8 cellular contexts compared by ENCODE assay signal in genomic region chr21:33915368-33916199, GRCh38. TPM values are rescaled to one million over a fixed set of nuclear protein-coding genes. Genes with fewer than 3 reads are reported as not detected.
DNase-seq lines count a peak whose midpoint lies in the region; ATAC-seq and TF ChIP-seq lines count a peak whose summit lies in the region.

TSS of gene ATP5PO (minus strand) at chr21:33915804. CDS start at chr21:33915763, 41 bp downstream.

- no peaks in the 10 kb centered on the region for H3K9me3 Mint-ChIP-seq in activated T-helper 2 cell treated with anti-CD3 and anti-CD28 coated beads, Interferon-gamma antibody, Interleukin-2, Interleukin-4, amounts not matched to agents 10 μg/mL and 5 μg/mL and 100 μg/mL, durations not matched to agents 14 hours and 24 hours and 36 hours
- H3K9me3 Mint-ChIP-seq in naive thymus-derived CD4-positive, alpha-beta T cell = no peaks in the 10 kb centered on the region
- no peaks in the 10 kb centered on the region for H3K9me3 Mint-ChIP-seq in stimulated activated naive B cell treated with anti-CD40 and anti-IgM and Interleukin-4, amounts not matched to agents 10 μg/mL and 1 μg/mL and 100 μg/mL, for 72 hours

- H3K27ac ChIP-seq in RWPE2 (ENCODE audit: poor library complexity, severe bottlenecking) (peak within 1 kb of the TSS; percentile 25), fibroblast of lung (ENCODE audit: insufficient read depth, low read length) (peak within 1 kb of the TSS; percentile 89)
- H3K27ac ChIP-seq in naive thymus-derived CD4-positive, alpha-beta T cell (ENCODE audit: low read depth, low read length) = peak within 1 kb of the TSS; percentile 92

- peak within 1 kb of the TSS; percentile 96 for H3K4me2 ChIP-seq in fibroblast of lung (ENCODE audit: extremely low read depth, insufficient read depth, low read length)

- CTCF ChIA-PET in naive thymus-derived CD4-positive, alpha-beta T cell (lab: Charles Lee) = interaction anchor here (1.0 to 1.4 kb wide), 2 partner anchors 7 to 432 kb away, joined by 3 to 4 read pairs; no protein-coding TSS in a partner anchor

- H3K36me3 ChIP-seq in RWPE2 (ENCODE audit: low read depth) (peaks cover 37% of the 10 kb centered on the region), fibroblast of lung (ENCODE audit: control insufficient read depth, insufficient read depth, low read length) (peaks cover 5% of the 10 kb centered on the region)
- peaks cover 0 to 14% (median 2%) of the 10 kb centered on the region in 3 experiments for H3K36me3 ChIP-seq in naive thymus-derived CD4-positive, alpha-beta T cell (ENCODE audit: control insufficient read depth in 2 of 3, insufficient read depth in 3 of 3, low read length in 3 of 3)

- DNase-seq in EH (ENCODE audit: low read depth) (peak; percentile 98), H4 (ENCODE audit: low spot score) (peak; percentile 99), LoVo (ENCODE audit: low spot score) (peak; percentile 98), RWPE2 (ENCODE audit: low spot score) (peak; percentile 96), fibroblast of lung (ENCODE audit: low read depth in 2 of 2) (peak; percentile 97 to 98)
- peak; percentile 97 for DNase-seq in activated T-helper 2 cell treated with anti-CD3 and anti-CD28 coated beads, Interferon-gamma antibody, Interleukin-2, Interleukin-4, amounts not matched to agents 10 μg/mL and 5 μg/mL and 100 μg/mL, durations not matched to agents 14 hours and 24 hours and 36 hours (ENCODE audit: low spot score)
- peak; percentile 87 to 96 (median 93) for DNase-seq in naive thymus-derived CD4-positive, alpha-beta T cell
- DNase-seq in stimulated activated naive B cell treated with anti-CD40 and anti-IgM and Interleukin-4, amounts not matched to agents 10 μg/mL and 1 μg/mL and 100 μg/mL, for 72 hours = peak; percentile 97

- peak within 1 kb of the TSS; percentile 99 for H3K4me3 Mint-ChIP-seq in activated T-helper 2 cell treated with anti-CD3 and anti-CD28 coated beads, Interferon-gamma antibody, Interleukin-2, Interleukin-4, amounts not matched to agents 10 μg/mL and 5 μg/mL and 100 μg/mL, durations not matched to agents 14 hours and 24 hours and 36 hours (ENCODE audit: low read depth)
- peak within 1 kb of the TSS; percentile 93 to 99 (median 98) for H3K4me3 Mint-ChIP-seq in naive thymus-derived CD4-positive, alpha-beta T cell
- H3K4me3 Mint-ChIP-seq in stimulated activated naive B cell treated with anti-CD40 and anti-IgM and Interleukin-4, amounts not matched to agents 10 μg/mL and 1 μg/mL and 100 μg/mL, for 72 hours = peak within 1 kb of the TSS; percentile 100

- ATAC-seq in RWPE2 (ENCODE audit: low read depth) = peak; percentile 100
- ATAC-seq in naive thymus-derived CD4-positive, alpha-beta T cell = peak; percentile 100
- peak; percentile 99 to 100 for ATAC-seq in stimulated activated naive B cell treated with anti-CD40 and anti-IgM and Interleukin-4, amounts not matched to agents 10 μg/mL and 1 μg/mL and 100 μg/mL, for 72 hours (replicated peaks)

- peaks cover 39% of the 10 kb centered on the region for H3K36me3 Mint-ChIP-seq in activated T-helper 2 cell treated with anti-CD3 and anti-CD28 coated beads, Interferon-gamma antibody, Interleukin-2, Interleukin-4, amounts not matched to agents 10 μg/mL and 5 μg/mL and 100 μg/mL, durations not matched to agents 14 hours and 24 hours and 36 hours (ENCODE audit: low read depth)
- peaks cover 1 to 13% (median 8%) of the 10 kb centered on the region in 5 donors for H3K36me3 Mint-ChIP-seq in naive thymus-derived CD4-positive, alpha-beta T cell
- peaks cover 17 to 18% of the 10 kb centered on the region in 2 donors for H3K36me3 Mint-ChIP-seq in stimulated activated naive B cell treated with anti-CD40 and anti-IgM and Interleukin-4, amounts not matched to agents 10 μg/mL and 1 μg/mL and 100 μg/mL, for 72 hours

- H3K4me1 Mint-ChIP-seq in activated T-helper 2 cell treated with anti-CD3 and anti-CD28 coated beads, Interferon-gamma antibody, Interleukin-2, Interleukin-4, amounts not matched to agents 10 μg/mL and 5 μg/mL and 100 μg/mL, durations not matched to agents 14 hours and 24 hours and 36 hours (ENCODE audit: low read depth) = peaks cover 30% of the 10 kb centered on the region
- peaks cover 14 to 40% (median 35%) of the 10 kb centered on the region in 7 donors for H3K4me1 Mint-ChIP-seq in naive thymus-derived CD4-positive, alpha-beta T cell
- peaks cover 9 to 35% of the 10 kb centered on the region in 2 donors for H3K4me1 Mint-ChIP-seq in stimulated activated naive B cell treated with anti-CD40 and anti-IgM and Interleukin-4, amounts not matched to agents 10 μg/mL and 1 μg/mL and 100 μg/mL, for 72 hours

- H3K27me3 Mint-ChIP-seq in activated T-helper 2 cell treated with anti-CD3 and anti-CD28 coated beads, Interferon-gamma antibody, Interleukin-2, Interleukin-4, amounts not matched to agents 10 μg/mL and 5 μg/mL and 100 μg/mL, durations not matched to agents 14 hours and 24 hours and 36 hours (ENCODE audit: low read depth) = no peaks in the 10 kb centered on the region
- H3K27me3 Mint-ChIP-seq in naive thymus-derived CD4-positive, alpha-beta T cell = no peaks in the 10 kb centered on the region
- no peaks in the 10 kb centered on the region for H3K27me3 Mint-ChIP-seq in stimulated activated naive B cell treated with anti-CD40 and anti-IgM and Interleukin-4, amounts not matched to agents 10 μg/mL and 1 μg/mL and 100 μg/mL, for 72 hours

- TF ChIP-seq CTCF in RWPE2 (IDR thresholded peaks at IDR 0.05; ENCODE audit: poor library complexity, severe bottlenecking) = no peak
- TF ChIP-seq CTCF in fibroblast of lung (conservative IDR thresholded peaks at IDR 0.05 in 1 of 2, IDR thresholded peaks at IDR 0.05 in 1 of 2; ENCODE audit: low read depth in 1 of 2, low read length in 2 of 2) = no peak

- peak within 1 kb of the TSS; percentile 85 for H3K9ac ChIP-seq in fibroblast of lung (ENCODE audit: insufficient read depth, low read length)

- POLR2A ChIA-PET in naive thymus-derived CD4-positive, alpha-beta T cell (lab: Charles Lee) = interaction anchor here (0.6 to 0.8 kb wide), 3 partner anchors 8 to 432 kb away, joined by 3 to 4 read pairs (median 3); no protein-coding TSS in a partner anchor

- no peaks in the 10 kb centered on the region for H3K27me3 ChIP-seq in RWPE2 (ENCODE audit: insufficient read depth, poor library complexity, severe bottlenecking)
- H3K27me3 ChIP-seq in fibroblast of lung (ENCODE audit: control insufficient read depth, insufficient read depth, low read length) = no peaks in the 10 kb centered on the region
- no peaks in the 10 kb centered on the region for H3K27me3 ChIP-seq in naive thymus-derived CD4-positive, alpha-beta T cell (ENCODE audit: control insufficient read depth in 2 of 2, insufficient read depth in 2 of 2, low read length in 2 of 2)

- H3K27ac Mint-ChIP-seq in activated T-helper 2 cell treated with anti-CD3 and anti-CD28 coated beads, Interferon-gamma antibody, Interleukin-2, Interleukin-4, amounts not matched to agents 10 μg/mL and 5 μg/mL and 100 μg/mL, durations not matched to agents 14 hours and 24 hours and 36 hours = peak within 1 kb of the TSS; percentile 98
- peak within 1 kb of the TSS; percentile 87 to 98 (median 97) for H3K27ac Mint-ChIP-seq in naive thymus-derived CD4-positive, alpha-beta T cell
- peak within 1 kb of the TSS; percentile 100 for H3K27ac Mint-ChIP-seq in stimulated activated naive B cell treated with anti-CD40 and anti-IgM and Interleukin-4, amounts not matched to agents 10 μg/mL and 1 μg/mL and 100 μg/mL, for 72 hours

- peak within 1 kb of the TSS; percentile 99 for H2AFZ ChIP-seq in fibroblast of lung (ENCODE audit: low read length)

- H3K4me1 ChIP-seq in RWPE2 (ENCODE audit: insufficient read depth, poor library complexity, severe bottlenecking) (no peaks in the 10 kb centered on the region), fibroblast of lung (ENCODE audit: control insufficient read depth, extremely low read depth, insufficient read depth, low read length) (peaks cover 3% of the 10 kb centered on the region)
- H3K4me1 ChIP-seq in naive thymus-derived CD4-positive, alpha-beta T cell (ENCODE audit: control insufficient read depth in 2 of 2, insufficient read depth in 2 of 2, low read length in 2 of 2) = peaks cover 11 to 12% of the 10 kb centered on the region in 2 donors

- peak within 1 kb of the TSS; percentile 75 for H3K4me3 ChIP-seq in RWPE2 (ENCODE audit: severe bottlenecking)
- peak within 1 kb of the TSS; percentile 85 to 99 (median 94) for H3K4me3 ChIP-seq in fibroblast of lung (replicated peaks in 1 of 4; ENCODE audit: control extremely low read depth in 1 of 4, insufficient read depth in 1 of 4, low read depth in 3 of 4, low read length in 4 of 4)
- H3K4me3 ChIP-seq in naive thymus-derived CD4-positive, alpha-beta T cell (ENCODE audit: low read length) = peak within 1 kb of the TSS; percentile 92

- intact Hi-C loops in activated T-helper 2 cell treated with anti-CD3 and anti-CD28 coated beads, Interferon-gamma antibody, Interleukin-2, Interleukin-4, amounts not matched to agents 10 μg/mL and 5 μg/mL and 100 μg/mL, durations not matched to agents 14 hours and 24 hours and 36 hours (cut with micrococcal nuclease) = loop anchor here (1.0 to 2.0 kb wide), 2 partner anchors 273 to 699 kb away; partner anchors contain the start of genes ITSN1 and RCAN1
- intact Hi-C loops in naive thymus-derived CD4-positive, alpha-beta T cell (cut with micrococcal nuclease) = loop anchor here (1.0 to 5.0 kb wide), 8 partner anchors 21 to 717 kb away; partner anchors contain the start of genes RCAN1 (in 2 of the 2), CRYZL1 (in 1 of the 2), GART (in 1 of the 2) and ITSN1 (in 1 of the 2)

- H3K79me2 ChIP-seq in fibroblast of lung (ENCODE audit: control insufficient read depth, insufficient read depth, low read length) = peaks cover 20% of the 10 kb centered on the region

- no peaks in the 10 kb centered on the region for H4K20me1 ChIP-seq in fibroblast of lung (ENCODE audit: control insufficient read depth, extremely low read depth, insufficient read depth, low read length)

- no peaks in the 10 kb centered on the region for H3K9me3 ChIP-seq in RWPE2 (ENCODE audit: severe bottlenecking)
- H3K9me3 ChIP-seq in fibroblast of lung (ENCODE audit: control insufficient read depth, insufficient read depth, low read depth, low read length) = no peaks in the 10 kb centered on the region
- no peaks in the 10 kb centered on the region for H3K9me3 ChIP-seq in naive thymus-derived CD4-positive, alpha-beta T cell (ENCODE audit: control insufficient read depth in 2 of 3, low read length in 3 of 3)

RNA-seq across cellular contexts. Expression of gene ATP5PO, which starts in this region (rescaled TPM):
- total RNA-seq in H4 (2014; rRNA removed; shearing (Covaris generic)) = 325 and 389 TPM in 2 replicates
- total RNA-seq in activated T-helper 2 cell treated with anti-CD3 and anti-CD28 coated beads, Interferon-gamma antibody, Interleukin-2, Interleukin-4, amounts not matched to agents 10 μg/mL and 5 μg/mL and 100 μg/mL, durations not matched to agents 14 hours and 24 hours and 36 hours = 185 and 186 TPM in 2 replicates
- total RNA-seq in fibroblast of lung = 152 and 154 TPM in 2 replicates
- 259 and 277 TPM in 2 replicates for polyA plus RNA-seq in fibroblast of lung
- polyA plus RNA-seq in fibroblast of lung (2012) = 229 and 268 TPM in 2 replicates
- 47.5 and 52.2 TPM in 2 replicates for polyA minus RNA-seq in fibroblast of lung (ENCODE audit: low replicate concordance)
- 100 to 1,000 TPM; 123 to 185 (median 157) TPM for total RNA-seq in naive thymus-derived CD4-positive, alpha-beta T cell
- 100 to 1,000 TPM; 366 to 449 TPM for polyA plus RNA-seq in naive thymus-derived CD4-positive, alpha-beta T cell

Comparison
In these comparisons a context has a peak if more than half of its experiments do, and no peak if none do; other contexts are left out.
1. Peak in every context shown above with its lines: DNase-seq, ATAC-seq, H3K4me3 ChIP-seq and H3K27ac ChIP-seq.
2. H3K27ac ChIP-seq: peak in every context shown above with its lines; median percentile 92 in naive thymus-derived CD4-positive, alpha-beta T cell; 89 in fibroblast of lung; 25 in RWPE2.